ENCODE assay signal across 8 cellular contexts in genomic region chrX:153970398-153971123, GRCh38. TPM values are rescaled to one million over a fixed set of nuclear protein-coding genes. Genes with fewer than 3 reads are reported as not detected.
A peak's percentile ranks its signal among the peaks of the same experiment; 100 is the strongest.
DNase-seq lines count a peak whose midpoint lies in the region; ATAC-seq and TF ChIP-seq lines count a peak whose summit lies in the region.

No MANE protein-coding gene starts in this region.

- no peaks in the 10 kb centered on the region for H3K9me3 Mint-ChIP-seq in activated CD4-positive, alpha-beta T cell treated with anti-CD3 and anti-CD28 coated beads, Interleukin-2, amount 10 ng/mL, durations not matched to agents 7 days and 5 days
- no peaks in the 10 kb centered on the region for H3K9me3 Mint-ChIP-seq in neural crest cell

- TF ChIP-seq CTCF in fibroblast of the aortic adventitia (IDR thresholded peaks at IDR 0.05; ENCODE audit: insufficient read depth, low read length) (no peak), neural crest cell (conservative IDR thresholded peaks at IDR 0.05) (no peak)

- H3K4me1 Mint-ChIP-seq in activated CD4-positive, alpha-beta T cell treated with anti-CD3 and anti-CD28 coated beads, Interleukin-2, amount 10 ng/mL, durations not matched to agents 7 days and 5 days: peaks cover 44% of the 10 kb centered on the region
- peaks cover 56% of the 10 kb centered on the region for H3K4me1 Mint-ChIP-seq in neural crest cell

- no peaks in the 10 kb centered on the region for H3K27me3 Mint-ChIP-seq in activated CD4-positive, alpha-beta T cell treated with anti-CD3 and anti-CD28 coated beads, Interleukin-2, amount 10 ng/mL, durations not matched to agents 7 days and 5 days
- peaks cover 7% of the 10 kb centered on the region for H3K27me3 Mint-ChIP-seq in neural crest cell (ENCODE audit: low read depth)

- CTCF ChIA-PET in activated CD4-positive, alpha-beta T cell treated with anti-CD3 and anti-CD28 coated beads, Interleukin-2, amount 10 ng/mL, durations not matched to agents 7 days and 5 days (lab: Charles Lee): interaction anchor here (1.5 to 7.6 kb wide), 3 partner anchors 22 to 48 kb away, joined by 3 to 82 read pairs (median 5); partner anchors contain the start of gene RENBP

- peak overlapping the region; percentile 100 for H3K27ac Mint-ChIP-seq in activated CD4-positive, alpha-beta T cell treated with anti-CD3 and anti-CD28 coated beads, Interleukin-2, amount 10 ng/mL, durations not matched to agents 7 days and 5 days
- peak overlapping the region; percentile 100 for H3K27ac Mint-ChIP-seq in neural crest cell (ENCODE audit: unreplicated experiment)

- peaks cover 34% of the 10 kb centered on the region for H3K36me3 Mint-ChIP-seq in activated CD4-positive, alpha-beta T cell treated with anti-CD3 and anti-CD28 coated beads, Interleukin-2, amount 10 ng/mL, durations not matched to agents 7 days and 5 days (ENCODE audit: low read depth)
- H3K36me3 Mint-ChIP-seq in neural crest cell (ENCODE audit: low read depth): peaks cover 6% of the 10 kb centered on the region

- ATAC-seq in GM21825 (IDR thresholded peaks at IDR 0.05; ENCODE audit: unreplicated experiment): peak; percentile 2

- POLR2A ChIA-PET in activated CD4-positive, alpha-beta T cell treated with anti-CD3 and anti-CD28 coated beads, Interleukin-2, amount 10 ng/mL, durations not matched to agents 7 days and 5 days (lab: Charles Lee): interaction anchor here (0.9 kb wide), 1 partner anchor 11 kb away, joined by 4 read pairs; no protein-coding TSS in a partner anchor

- peak; percentile 79 for DNase-seq in DMS 273 treated with DMSO at 0.1 percent for 48 hours (lab: John Stamatoyannopoulos, UW)
- peak; percentile 51 for DNase-seq in NCI-H146 (lab: John Stamatoyannopoulos, UW)
- peak; percentile 56 for DNase-seq in activated CD4-positive, alpha-beta T cell treated with anti-CD3 and anti-CD28 coated beads, Interleukin-2, amount 10 ng/mL, durations not matched to agents 7 days and 5 days
- DNase-seq in fibroblast of the aortic adventitia (ENCODE audit: low read depth): peak; percentile 75
- peak; percentile 45 for DNase-seq in neural crest cell (ENCODE audit: low read depth, low spot score)
- DNase-seq in activated gamma-delta T cell (lab: John Stamatoyannopoulos, UW): no peak
- DNase-seq in germinal center (ENCODE audit: low spot score): no peak

- peak overlapping the region; percentile 100 for H3K4me3 Mint-ChIP-seq in activated CD4-positive, alpha-beta T cell treated with anti-CD3 and anti-CD28 coated beads, Interleukin-2, amount 10 ng/mL, durations not matched to agents 7 days and 5 days
- H3K4me3 Mint-ChIP-seq in neural crest cell: peak overlapping the region; percentile 98

- peak overlapping the region; percentile 88 for H3K4me3 ChIP-seq in fibroblast of the aortic adventitia (ENCODE audit: low read depth, low read length)

RNA-seq across cellular contexts. Expression of gene HCFC1, which starts 1.1 kb away (rescaled TPM):
- 100 to 1,000 TPM; 116 to 121 TPM for total RNA-seq in activated CD4-positive, alpha-beta T cell treated with anti-CD3 and anti-CD28 coated beads, Interleukin-2, amount 10 ng/mL, durations not matched to agents 7 days and 5 days
- total RNA-seq in fibroblast of the aortic adventitia (ENCODE audit: low replicate concordance) (16.4 and 34.5 TPM in 2 replicates), neural crest cell (168 and 173 TPM in 2 replicates)

RNA-seq across cellular contexts. Expression of gene TMEM187, which starts 2.0 kb away (rescaled TPM):
- 1 to 10 TPM; 7.9 to 8.5 TPM for total RNA-seq in activated CD4-positive, alpha-beta T cell treated with anti-CD3 and anti-CD28 coated beads, Interleukin-2, amount 10 ng/mL, durations not matched to agents 7 days and 5 days
- total RNA-seq in fibroblast of the aortic adventitia (ENCODE audit: low replicate concordance): 5.3 and 7.5 TPM in 2 replicates
- 8.0 and 14.0 TPM in 2 replicates for total RNA-seq in neural crest cell

RNA-seq across cellular contexts. Expression of gene RENBP, which starts 26.1 kb away (rescaled TPM):
- total RNA-seq in activated CD4-positive, alpha-beta T cell treated with anti-CD3 and anti-CD28 coated beads, Interleukin-2, amount 10 ng/mL, durations not matched to agents 7 days and 5 days: 10 to 100 TPM; 14.2 to 16.5 TPM
- total RNA-seq in fibroblast of the aortic adventitia (ENCODE audit: low replicate concordance) (0.45 and 5.6 TPM in 2 replicates), neural crest cell (11.4 and 11.8 TPM in 2 replicates)

RNA-seq across cellular contexts. Expression of gene NAA10, which starts 35.7 kb away (rescaled TPM):
- 10 to 100 TPM; 72.9 to 83.2 TPM for total RNA-seq in activated CD4-positive, alpha-beta T cell treated with anti-CD3 and anti-CD28 coated beads, Interleukin-2, amount 10 ng/mL, durations not matched to agents 7 days and 5 days
- total RNA-seq in fibroblast of the aortic adventitia (ENCODE audit: low replicate concordance) (25.8 and 84.7 TPM in 2 replicates), neural crest cell (116 and 124 TPM in 2 replicates)

RNA-seq across cellular contexts. Expression of gene ARHGAP4, which starts 44.5 kb away (rescaled TPM):
- total RNA-seq in activated CD4-positive, alpha-beta T cell treated with anti-CD3 and anti-CD28 coated beads, Interleukin-2, amount 10 ng/mL, durations not matched to agents 7 days and 5 days: 100 to 1,000 TPM; 303 to 334 TPM
- total RNA-seq in fibroblast of the aortic adventitia (ENCODE audit: low replicate concordance): 0.27 and 6.0 TPM in 2 replicates
- total RNA-seq in neural crest cell: 10.2 and 10.7 TPM in 2 replicates

Comparison
In these comparisons a context has a peak if more than half of its experiments do, and no peak if none do; other contexts are left out.
1. DNase-seq: peak in DMS 273 treated with DMSO at 0.1 percent for 48 hours (single experiment), NCI-H146 (single experiment), activated CD4-positive, alpha-beta T cell treated with anti-CD3 and anti-CD28 coated beads, Interleukin-2, amount 10 ng/mL, durations not matched to agents 7 days and 5 days (single experiment), fibroblast of the aortic adventitia (single experiment) and neural crest cell (single experiment); none in activated gamma-delta T cell (single experiment) and germinal center (single experiment).